Comparison of ENCODE assay signal across 1 cellular context in the genomic region with DNA sequence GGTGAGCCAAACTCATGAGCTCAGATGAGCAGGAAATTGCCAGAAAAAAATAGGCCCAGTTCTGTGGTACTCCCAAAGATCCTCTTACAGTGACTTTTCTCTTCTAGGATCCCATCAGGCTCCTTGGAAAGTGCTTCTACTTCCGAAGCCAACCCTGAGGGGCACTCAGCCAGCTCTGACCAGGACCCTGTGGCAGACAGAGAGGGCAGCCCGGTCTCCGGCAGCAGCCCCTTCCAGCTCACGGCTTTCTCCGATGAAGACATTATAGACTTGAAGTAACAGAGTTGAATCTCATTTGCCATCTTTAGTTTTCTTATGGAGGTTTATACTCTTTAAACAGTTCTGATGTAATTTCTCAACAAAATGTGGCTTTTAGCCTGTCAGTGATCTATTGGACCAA.
TF ChIP-seq lines count a peak whose summit lies in the region.

No MANE protein-coding gene starts in this region.

TF ChIP-seq in HepG2, 621 proteins besides CTCF, POLR2A, EP300 and RAD21:
- TF ChIP-seq ZNF567 (CRISPR knock-in tag; IDR thresholded peaks at IDR 0.05; ENCODE audit: borderline replicate concordance): no peak
- peak; percentile 14; the same call in 1 of the 2 replicates for TF ChIP-seq MXD4 (CRISPR knock-in tag; IDR thresholded peaks at IDR 0.05)
